Comparison of ENCODE assay signal across 9 cellular contexts in the genomic region with DNA sequence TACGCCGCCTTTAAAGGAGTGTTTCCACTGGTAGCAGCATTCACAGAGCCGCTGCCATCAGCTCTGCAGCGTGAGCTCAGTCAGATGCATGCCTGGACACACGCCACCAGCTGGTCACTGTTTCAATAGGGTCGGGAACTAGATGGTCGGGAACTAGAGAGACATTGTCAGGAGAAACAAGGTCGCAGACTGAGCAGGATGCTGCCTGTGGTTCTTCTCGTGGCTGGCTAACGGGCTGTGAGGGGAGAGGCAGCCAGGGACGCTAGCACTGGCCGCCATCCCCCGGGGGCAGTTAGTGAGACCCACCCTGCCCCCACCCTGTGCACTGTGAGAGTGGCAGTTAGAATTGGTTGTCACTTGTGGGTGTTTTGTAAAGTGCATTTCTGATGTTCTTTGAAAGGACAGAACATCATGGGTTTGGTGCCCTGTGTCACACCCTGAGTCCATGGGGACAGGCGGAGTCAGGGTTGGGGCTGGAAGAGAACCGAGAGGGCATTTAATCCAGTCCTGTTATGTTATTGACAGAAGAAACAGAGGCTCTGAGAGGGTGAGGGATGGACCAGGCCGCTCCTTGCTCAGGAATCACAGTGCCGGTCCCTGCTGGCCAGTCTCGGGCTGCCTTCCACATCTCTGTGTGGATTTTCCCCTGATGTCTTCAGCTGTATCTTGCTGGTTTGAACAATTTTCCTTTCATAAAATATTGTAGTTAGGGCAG.
DNase-seq lines count a peak whose midpoint lies in the region; ATAC-seq and TF ChIP-seq lines count a peak whose summit lies in the region.
"Had no signal": no experiment of that assay in that cellular context is flagged by ENCODE, and none has a peak within 500 bp of the region (broad histone marks: within the 10 kb centered on the region; RNA-seq: fewer than 3 reads in every experiment).

No MANE protein-coding gene starts in this region.

- POLR2A ChIA-PET in WTC11 (lab: Charles Lee) = no interaction called here

- no peak for TF ChIP-seq CTCF in WTC11 (IDR thresholded peaks at IDR 0.05)
- TF ChIP-seq CTCF in sigmoid colon (IDR thresholded peaks at IDR 0.05) = peak in 1 of 4 experiments; percentile 14

- peaks cover 0 to 10% (median 3%) of the 10 kb centered on the region in 4 donors for H3K4me1 ChIP-seq in sigmoid colon

- H3K27me3 Mint-ChIP-seq in WTC11 (ENCODE audit: low read depth) = no peaks in the 10 kb centered on the region; the same call in 1 of the 2 replicates

- ATAC-seq in WTC11 (peak; percentile 87), left ventricle myocardium superior (peak; percentile 68), GM19452 (IDR thresholded peaks at IDR 0.05; ENCODE audit: unreplicated experiment) (no peak)

- H3K4me3 ChIP-seq in sigmoid colon = no peak overlapping the region

- no peak overlapping the region for H3K27ac Mint-ChIP-seq in WTC11

- H3K27ac ChIP-seq in sigmoid colon = peak overlapping the region; percentile 17 to 40 (median 34)
- H3K27ac ChIP-seq: C4-2B had no signal

- H3K9me3 Mint-ChIP-seq in WTC11 = peaks cover 9% of the 10 kb centered on the region

- no peak overlapping the region for H3K4me3 Mint-ChIP-seq in WTC11

- H3K9me3 ChIP-seq in sigmoid colon = no peaks in the 10 kb centered on the region

- CTCF ChIA-PET in WTC11 (lab: Charles Lee) = interaction anchor here (0.6 to 1.6 kb wide), 10 partner anchors 8 to 228 kb away, joined by 3 to 13 read pairs (median 5); partner anchors contain the start of genes SPECC1 and ULK2

- no peaks in the 10 kb centered on the region for H3K27me3 ChIP-seq in sigmoid colon

- H3K4me1 Mint-ChIP-seq in WTC11 = peaks cover 49% of the 10 kb centered on the region

- TF ChIP-seq EP300 in sigmoid colon (IDR thresholded peaks at IDR 0.05) = no peak

- no peaks in the 10 kb centered on the region for H3K36me3 ChIP-seq in sigmoid colon

- H3K36me3 Mint-ChIP-seq in WTC11 = peaks cover 4% of the 10 kb centered on the region; the same call in 1 of the 2 replicates

- peak; percentile 24 for DNase-seq in NCI-H1436 (lab: John Stamatoyannopoulos, UW)
- no peak for DNase-seq in NCI-H1436 treated with DMSO at 0.1 percent for 48 hours (lab: John Stamatoyannopoulos, UW)
- DNase-seq in WTC11 (ENCODE audit: low spot score) = peak; percentile 54
- peak; percentile 85 for DNase-seq in left ventricle myocardium superior
- DNase-seq in sigmoid colon = peak; percentile 78
- DNase-seq in effector CD8-positive, alpha-beta T cell (lab: John Stamatoyannopoulos, UW) = no peak
- DNase-seq in activated CD4-positive, CD25-positive, alpha-beta regulatory T cell (lab: John Stamatoyannopoulos, UW) = no peak

- TF ChIP-seq POLR2A in sigmoid colon (IDR thresholded peaks at IDR 0.05) = no peak

- WGBS in sigmoid colon, 2 donors = 31 to 55% methylated on average over 18 of the region's 18 CpGs

- intact Hi-C loops in left ventricle myocardium superior (cut with micrococcal nuclease) = no loop called here
- intact Hi-C loops in sigmoid colon (cut with DNase I) = no loop called here

TF ChIP-seq in WTC11, 78 proteins besides CTCF, POLR2A, EP300 and RAD21:
- TF ChIP-seq AR (CRISPR knock-in tag; IDR thresholded peaks at IDR 0.05) = no peak
- peak; percentile 22; the same call in 1 of the 2 replicates for TF ChIP-seq ZNF121 (CRISPR knock-in tag; IDR thresholded peaks at IDR 0.05)

Comparison
In these comparisons a context has a peak if more than half of its experiments do, and no peak if none do; other contexts are left out.
1. DNase-seq: peak in NCI-H1436 (single experiment), WTC11 (single experiment), left ventricle myocardium superior (single experiment) and sigmoid colon (single experiment); none in NCI-H1436 treated with DMSO at 0.1 percent for 48 hours (single experiment), effector CD8-positive, alpha-beta T cell (single experiment) and activated CD4-positive, CD25-positive, alpha-beta regulatory T cell (0 of 4).